In genomic region chr12:105970885-105971284, GRCh38 we compare ENCODE assay signal across 26 cellular contexts.
DNase-seq lines count a peak whose midpoint lies in the region; ATAC-seq and TF ChIP-seq lines count a peak whose summit lies in the region.
"Had no signal": no experiment of that assay in that cellular context is flagged by ENCODE, and none has a peak within 500 bp of the region (broad histone marks: within the 10 kb centered on the region; RNA-seq: fewer than 3 reads in every experiment).

No MANE protein-coding gene starts in this region.

- DNase-seq in RWPE1 (ENCODE audit: low spot score) (peak; percentile 24), epithelial cell of esophagus (ENCODE audit: low read depth) (peak; percentile 95), neural crest cell (ENCODE audit: low read depth, low spot score) (no peak), upper lobe of left lung (no peak), ascending aorta (ENCODE audit: low spot score in 2 of 2) (no peak)
- DNase-seq in activated naive CD8-positive, alpha-beta T cell treated with anti-CD3 and anti-CD28 coated beads, Interleukin-2, amount 50 U/mL, for 24 hours = no peak
- DNase-seq: AML-193; CD4-positive, alpha-beta T cell; EL; GDM1; GOT3; HFFc6; MG63; NCI-H1105 treated with DMSO at 0.1 percent for 48 hours; NCI-H146; NCI-H1930; NCI-H2107; NCI-H69; RPMI8226; SHP77 treated with DMSO at 0.1 percent for 48 hours had no signal

- no peak for TF ChIP-seq EP300 in upper lobe of left lung (IDR thresholded peaks at IDR 0.05)

- intact Hi-C loops in ascending aorta (cut with DNase I) = no loop called here

- no peaks in the 10 kb centered on the region for H3K36me3 ChIP-seq in upper lobe of left lung
- H3K36me3 ChIP-seq in ascending aorta = no peaks in the 10 kb centered on the region
- H3K36me3 ChIP-seq: BLaER1 treated with 17β-estradiol and CSF1 and Interleukin-3, amounts not matched to agents 10 nM and 100 nM; HAP-1; MG63 had no signal

- POLR2A ChIA-PET in RWPE1 (lab: Yijun Ruan, JAX; ENCODE audit: low non-redundant PET) = no interaction called here

- H3K27me3 Mint-ChIP-seq in neural crest cell (ENCODE audit: low read depth) = no peaks in the 10 kb centered on the region
- peaks cover 2% of the 10 kb centered on the region for H3K27me3 Mint-ChIP-seq in activated naive CD8-positive, alpha-beta T cell treated with anti-CD3 and anti-CD28 coated beads, Interleukin-2, amount 50 U/mL, for 24 hours
- H3K27me3 Mint-ChIP-seq: CD4-positive, alpha-beta T cell had no signal

- ATAC-seq in upper lobe of left lung (ENCODE audit: low FRiP score in 2 of 2) (no peak), GM21723 (IDR thresholded peaks at IDR 0.05; ENCODE audit: unreplicated experiment) (no peak)
- no peak for ATAC-seq in activated naive CD8-positive, alpha-beta T cell treated with anti-CD3 and anti-CD28 coated beads, Interleukin-2, amount 50 U/mL, for 24 hours
- ATAC-seq: A549, GM12878, K562 had no signal

- CTCF ChIA-PET in RWPE1 (lab: Yijun Ruan, JAX) = interaction anchor here (1.2 kb wide), 1 partner anchor 550 kb away, joined by 4 read pairs; no protein-coding TSS in a partner anchor

- 92 to 93% methylated on average over 2 of the region's 2 CpGs for WGBS in upper lobe of left lung, 2 donors

- no peak for TF ChIP-seq POLR2A in upper lobe of left lung (IDR thresholded peaks at IDR 0.05)

- peaks cover 8% of the 10 kb centered on the region for H3K9me3 Mint-ChIP-seq in neural crest cell
- H3K9me3 Mint-ChIP-seq in activated naive CD8-positive, alpha-beta T cell treated with anti-CD3 and anti-CD28 coated beads, Interleukin-2, amount 50 U/mL, for 24 hours = no peaks in the 10 kb centered on the region
- H3K9me3 Mint-ChIP-seq: CD4-positive, alpha-beta T cell; HFFc6 had no signal

- H3K27me3 ChIP-seq in upper lobe of left lung = no peaks in the 10 kb centered on the region
- no peaks in the 10 kb centered on the region for H3K27me3 ChIP-seq in ascending aorta
- H3K27me3 ChIP-seq: BLaER1 treated with 17β-estradiol and CSF1 and Interleukin-3, amounts not matched to agents 10 nM and 100 nM; MG63 had no signal

- TF ChIP-seq CTCF in RWPE1 (conservative IDR thresholded peaks at IDR 0.05; ENCODE audit: low read depth) = no peak
- TF ChIP-seq CTCF in epithelial cell of esophagus (IDR thresholded peaks at IDR 0.05; ENCODE audit: insufficient read depth, low read depth, low read length, missing control alignments) = no peak
- TF ChIP-seq CTCF in neural crest cell (conservative IDR thresholded peaks at IDR 0.05) = no peak
- TF ChIP-seq CTCF in upper lobe of left lung (IDR thresholded peaks at IDR 0.05) = no peak
- no peak for TF ChIP-seq CTCF in ascending aorta (IDR thresholded peaks at IDR 0.05)

- no peaks in the 10 kb centered on the region for H3K9me3 ChIP-seq in upper lobe of left lung
- H3K9me3 ChIP-seq in ascending aorta = no peaks in the 10 kb centered on the region
- H3K9me3 ChIP-seq: A549; BLaER1 treated with 17β-estradiol and CSF1 and Interleukin-3, amounts not matched to agents 10 nM and 100 nM; HAP-1; MG63 had no signal

- peak overlapping the region; percentile 63 for H3K27ac Mint-ChIP-seq in neural crest cell (ENCODE audit: unreplicated experiment)
- no peak overlapping the region for H3K27ac Mint-ChIP-seq in activated naive CD8-positive, alpha-beta T cell treated with anti-CD3 and anti-CD28 coated beads, Interleukin-2, amount 50 U/mL, for 24 hours
- H3K27ac Mint-ChIP-seq: CD4-positive, alpha-beta T cell; HFFc6 had no signal

- peaks cover 15% of the 10 kb centered on the region for H3K4me1 Mint-ChIP-seq in neural crest cell
- H3K4me1 Mint-ChIP-seq in activated naive CD8-positive, alpha-beta T cell treated with anti-CD3 and anti-CD28 coated beads, Interleukin-2, amount 50 U/mL, for 24 hours = no peaks in the 10 kb centered on the region

- H3K4me3 ChIP-seq in epithelial cell of esophagus (ENCODE audit: low read length) (no peak overlapping the region), upper lobe of left lung (no peak overlapping the region), ascending aorta (no peak overlapping the region)
- H3K4me3 ChIP-seq: A549; BLaER1 treated with 17β-estradiol and CSF1 and Interleukin-3, amounts not matched to agents 10 nM and 100 nM; GM12878; HAP-1; K562; MG63 had no signal

- H3K4me3 Mint-ChIP-seq in neural crest cell = no peak overlapping the region
- no peak overlapping the region for H3K4me3 Mint-ChIP-seq in activated naive CD8-positive, alpha-beta T cell treated with anti-CD3 and anti-CD28 coated beads, Interleukin-2, amount 50 U/mL, for 24 hours
- H3K4me3 Mint-ChIP-seq: CD4-positive, alpha-beta T cell; HFFc6 had no signal

- H3K27ac ChIP-seq in RWPE1 (no peak overlapping the region), upper lobe of left lung (no peak overlapping the region), ascending aorta (no peak overlapping the region)
- H3K27ac ChIP-seq: A549; BLaER1 treated with 17β-estradiol and CSF1 and Interleukin-3, amounts not matched to agents 10 nM and 100 nM had no signal

- H3K36me3 Mint-ChIP-seq in neural crest cell (ENCODE audit: low read depth) = peaks cover 3% of the 10 kb centered on the region
- H3K36me3 Mint-ChIP-seq in activated naive CD8-positive, alpha-beta T cell treated with anti-CD3 and anti-CD28 coated beads, Interleukin-2, amount 50 U/mL, for 24 hours (ENCODE audit: low read depth) = no peaks in the 10 kb centered on the region

- H3K4me1 ChIP-seq in upper lobe of left lung (peaks cover 0 to 16% (median 9%) of the 10 kb centered on the region in 4 donors), ascending aorta (peaks cover 10 to 18% of the 10 kb centered on the region in 2 donors)
- H3K4me1 ChIP-seq: A549; BLaER1 treated with 17β-estradiol and CSF1 and Interleukin-3, amounts not matched to agents 10 nM and 100 nM; HAP-1 had no signal

Comparison
In these comparisons a context has a peak if more than half of its experiments do, and no peak if none do; other contexts are left out.
1. DNase-seq: peak in RWPE1 (single experiment) and epithelial cell of esophagus (single experiment); none in neural crest cell (single experiment), upper lobe of left lung (0 of 2), activated naive CD8-positive, alpha-beta T cell treated with anti-CD3 and anti-CD28 coated beads, Interleukin-2, amount 50 U/mL, for 24 hours (single experiment) and ascending aorta (0 of 2).